Comparison of ENCODE assay signal across 8 cellular contexts in genomic region chr2:202035089-202035940, GRCh38. TPM values are rescaled to one million over a fixed set of nuclear protein-coding genes. Genes with fewer than 3 reads are reported as not detected.
DNase-seq lines count a peak whose midpoint lies in the region; ATAC-seq and TF ChIP-seq lines count a peak whose summit lies in the region.

No MANE protein-coding gene starts in this region.

- ATAC-seq in GM19452 (IDR thresholded peaks at IDR 0.05; ENCODE audit: unreplicated experiment) (no peak), GM21786 (IDR thresholded peaks at IDR 0.05; ENCODE audit: unreplicated experiment) (no peak), HG02840 (IDR thresholded peaks at IDR 0.05; ENCODE audit: low FRiP score, unreplicated experiment) (no peak)

- H3K9me3 ChIP-seq in muscle layer of colon (ENCODE audit: low read length) (no peaks in the 10 kb centered on the region), uterus (no peaks in the 10 kb centered on the region)

- intact Hi-C loops in uterus (cut with DNase I; ENCODE audit: low total_unique reads): no loop called here

- H3K27ac ChIP-seq in VCaP (peak overlapping the region; percentile 53; the same call in 1 of the 2 replicates), muscle layer of colon (ENCODE audit: low read depth, low read length) (peak overlapping the region; percentile 97), uterus (peak overlapping the region; percentile 95 to 98)

- peak overlapping the region; percentile 88 for H3K9ac ChIP-seq in muscle layer of colon (ENCODE audit: low read length)

- H3K4me1 ChIP-seq in muscle layer of colon (ENCODE audit: insufficient read depth, low read length) (peaks cover 15% of the 10 kb centered on the region), uterus (peaks cover 0 to 5% of the 10 kb centered on the region in 2 donors)

- H3K27me3 ChIP-seq in muscle layer of colon (ENCODE audit: control insufficient read depth in 1 of 2, insufficient read depth in 2 of 2, low read length in 2 of 2): no peaks in the 10 kb centered on the region
- no peaks in the 10 kb centered on the region for H3K27me3 ChIP-seq in uterus

- DNase-seq in GM12865 (ENCODE audit: low read depth): peak; percentile 37
- DNase-seq in epithelial cell of proximal tubule (ENCODE audit: low read depth): no peak
- DNase-seq in uterus: peak; percentile 63 to 72

- H3K36me3 ChIP-seq in muscle layer of colon (ENCODE audit: insufficient read depth, low read length): no peaks in the 10 kb centered on the region
- no peaks in the 10 kb centered on the region for H3K36me3 ChIP-seq in uterus

- TF ChIP-seq POLR2A in uterus (IDR thresholded peaks at IDR 0.05): no peak

- H3K4me3 ChIP-seq in GM12865 (ENCODE audit: low read depth, low read length): peak overlapping the region; percentile 75
- H3K4me3 ChIP-seq in epithelial cell of proximal tubule (ENCODE audit: low read depth, low read length): peak overlapping the region; percentile 64
- peak overlapping the region; percentile 74 to 87 for H3K4me3 ChIP-seq in muscle layer of colon (ENCODE audit: low read depth in 1 of 2, low read length in 2 of 2)
- peak overlapping the region; percentile 62 to 65 for H3K4me3 ChIP-seq in uterus

- TF ChIP-seq CTCF in GM12865 (IDR thresholded peaks at IDR 0.05; ENCODE audit: insufficient read depth, low read depth, low read length, missing control alignments) (no peak), VCaP (conservative IDR thresholded peaks at IDR 0.05) (no peak), epithelial cell of proximal tubule (conservative IDR thresholded peaks at IDR 0.05; ENCODE audit: low read depth, low read length) (peak; percentile 43), uterus (IDR thresholded peaks at IDR 0.05) (peak; percentile 36 to 77 (median 48))

RNA-seq across cellular contexts. Expression of gene FZD7, which starts 1.7 kb away (rescaled TPM):
- total RNA-seq in epithelial cell of proximal tubule (34.8 and 36.6 TPM in 2 replicates), uterus (10 to 100 TPM in 3 of 4 donors, under 1 TPM in 1; 0.77 to 38.8 (median 20.0) TPM)

RNA-seq across cellular contexts. Expression of gene KIAA2012, which starts 37.7 kb away (rescaled TPM):
- total RNA-seq in epithelial cell of proximal tubule: not detected in 2 replicates
- total RNA-seq in uterus: under 1 TPM in 3 of 4 donors, not detected in 1; 0.15 to 0.76 (median 0.26) TPM

Comparison
In these comparisons a context has a peak if more than half of its experiments do, and no peak if none do; other contexts are left out.
1. CTCF ChIP-seq: peak in epithelial cell of proximal tubule (single experiment) and uterus (4 of 4); none in GM12865 (single experiment) and VCaP (single experiment).
2. Peak in every context shown above with its lines, with median percentiles within 50 percentile points of each other: H3K4me3 ChIP-seq and H3K27ac ChIP-seq.